In genomic region chr7:76598582-76599282, GRCh38 we compare ENCODE assay signal across 1 cellular context.
A peak's percentile ranks its signal among the peaks of the same experiment; 100 is the strongest.
TF ChIP-seq lines count a peak whose summit lies in the region.
"Not testable (repeated sequence)": the region's sequence is repeated elsewhere in the genome, so short reads cannot be mapped to it uniquely, and the experiment has no call there.

No MANE protein-coding gene starts in this region.

TF ChIP-seq in K562, 482 proteins besides CTCF, POLR2A, EP300 and RAD21:
- not testable (repeated sequence) for TF ChIP-seq PBX2 (CRISPR knock-in tag; IDR thresholded peaks at IDR 0.05; ENCODE audit: low read depth); CEBPG (CRISPR knock-in tag; IDR thresholded peaks at IDR 0.05)
- TF ChIP-seq PBX2 (tag; conservative IDR thresholded peaks at IDR 0.05; ENCODE audit: low read depth) (peak; percentile 13; the same call in 1 of the 2 replicates), POLR2H (tag; IDR thresholded peaks at IDR 0.05; ENCODE audit: low read depth) (0 out of 2 replicates have a peak, but pooled peaks have one; percentile 25), CEBPG (tag; conservative IDR thresholded peaks at IDR 0.05 in 1 of 2, IDR thresholded peaks at IDR 0.05 in 1 of 2) (peak in 1 of 2 experiments; percentile 18; a peak in 1 of 4 replicates), MEIS2 (IDR thresholded peaks at IDR 0.05; ENCODE audit: partially characterized antibody) (peak; percentile 50), PKNOX1 (IDR thresholded peaks at IDR 0.05) (peak; percentile 49; the same call in 1 of the 2 replicates)
